1 cellular context compared by ENCODE assay signal in the genomic region with DNA sequence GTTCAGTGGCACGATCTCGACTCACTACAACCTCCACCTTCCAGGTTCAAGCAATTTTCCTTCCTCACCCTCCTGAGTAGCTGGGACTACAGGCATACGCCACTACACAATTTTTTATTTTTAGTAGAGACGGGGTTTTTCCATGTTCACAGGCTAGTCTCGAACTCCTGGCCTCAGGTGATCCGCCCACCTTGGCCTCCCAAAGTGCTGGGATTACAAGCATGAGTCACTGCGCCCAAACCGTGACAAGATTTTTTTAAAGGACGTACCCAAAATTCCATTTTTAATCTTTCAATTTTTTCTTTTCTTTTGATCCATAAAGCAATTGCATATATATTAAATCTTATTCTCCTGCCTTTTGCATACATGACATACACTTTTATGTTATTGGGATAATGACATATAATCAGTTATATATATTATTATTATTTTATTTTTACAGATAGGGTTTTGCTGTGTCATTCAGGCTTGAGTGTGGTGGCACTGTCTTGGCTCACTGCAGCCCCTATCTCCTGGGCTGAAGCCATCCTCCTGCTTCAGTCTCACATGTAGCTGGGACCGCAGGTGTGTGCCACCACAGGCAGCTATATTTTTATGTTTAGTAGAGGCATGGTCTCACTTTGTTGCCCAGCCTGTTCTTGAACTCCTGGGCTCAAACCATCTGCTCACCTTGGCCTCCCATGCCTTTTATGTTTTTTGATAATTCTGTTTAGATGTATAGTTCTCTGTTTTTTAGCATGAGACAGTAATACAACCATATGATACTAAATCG.
TF ChIP-seq lines count a peak whose summit lies in the region.

No MANE protein-coding gene starts in this region.

TF ChIP-seq in K562, 482 proteins besides CTCF, POLR2A, EP300 and RAD21 (continued from another document):
- no peak for TF ChIP-seq PRDM10 (IDR thresholded peaks at IDR 0.05; ENCODE audit: partially characterized antibody)
- TF ChIP-seq, protein P1, sequence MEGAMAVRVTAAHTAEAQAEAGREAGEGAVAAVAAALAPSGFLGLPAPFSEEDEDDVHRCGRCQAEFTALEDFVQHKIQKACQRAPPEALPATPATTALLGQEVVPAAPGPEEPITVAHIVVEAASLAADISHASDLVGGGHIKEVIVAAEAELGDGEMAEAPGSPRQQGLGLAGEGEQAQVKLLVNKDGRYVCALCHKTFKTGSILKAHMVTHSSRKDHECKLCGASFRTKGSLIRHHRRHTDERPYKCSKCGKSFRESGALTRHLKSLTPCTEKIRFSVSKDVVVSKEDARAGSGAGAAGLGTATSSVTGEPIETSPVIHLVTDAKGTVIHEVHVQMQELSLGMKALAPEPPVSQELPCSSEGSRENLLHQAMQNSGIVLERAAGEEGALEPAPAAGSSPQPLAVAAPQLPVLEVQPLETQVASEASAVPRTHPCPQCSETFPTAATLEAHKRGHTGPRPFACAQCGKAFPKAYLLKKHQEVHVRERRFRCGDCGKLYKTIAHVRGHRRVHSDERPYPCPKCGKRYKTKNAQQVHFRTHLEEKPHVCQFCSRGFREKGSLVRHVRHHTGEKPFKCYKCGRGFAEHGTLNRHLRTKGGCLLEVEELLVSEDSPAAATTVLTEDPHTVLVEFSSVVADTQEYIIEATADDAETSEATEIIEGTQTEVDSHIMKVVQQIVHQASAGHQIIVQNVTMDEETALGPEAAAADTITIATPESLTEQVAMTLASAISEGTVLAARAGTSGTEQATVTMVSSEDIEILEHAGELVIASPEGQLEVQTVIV (CRISPR knock-in tag; IDR thresholded peaks at IDR 0.05; ENCODE audit: borderline replicate concordance) = no peak
- no peak for TF ChIP-seq CCAR2 (IDR thresholded peaks at IDR 0.05; ENCODE audit: low read depth, low read length)
- TF ChIP-seq CREBBP (IDR thresholded peaks at IDR 0.05; ENCODE audit: low read depth, low read length) = no peak
- TF ChIP-seq ZKSCAN8 (CRISPR knock-in tag; IDR thresholded peaks at IDR 0.05) = no peak
- no peak for TF ChIP-seq ESRRA (IDR thresholded peaks at IDR 0.05; ENCODE audit: borderline replicate concordance, low read depth)
- peak; percentile 60 for TF ChIP-seq ATF3 (IDR thresholded peaks at IDR 0.05)
- no peak for TF ChIP-seq ATF3 (CRISPR knock-in tag; conservative IDR thresholded peaks at IDR 0.05)
TF ChIP-seq in K562: peak in this region for 8.
